Comparison of ENCODE assay signal across 8 cellular contexts in the genomic region with DNA sequence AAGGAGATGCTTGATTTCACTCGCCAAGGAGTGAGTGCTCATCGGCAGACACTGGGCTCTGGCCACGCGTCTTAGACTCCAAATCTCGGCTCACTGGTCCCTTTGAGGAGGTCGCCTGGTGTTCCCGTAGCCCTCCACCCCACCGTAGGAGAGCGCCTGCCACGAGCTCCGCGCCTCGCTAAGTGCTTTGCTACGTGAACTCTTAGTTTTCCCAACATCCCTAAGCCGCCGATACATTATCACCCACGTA. TPM values are rescaled to one million over a fixed set of nuclear protein-coding genes. Genes with fewer than 3 reads are reported as not detected.
DNase-seq lines count a peak whose midpoint lies in the region; ATAC-seq and TF ChIP-seq lines count a peak whose summit lies in the region.

No MANE protein-coding gene starts in this region.

- CTCF ChIA-PET in A673 (lab: Charles Lee) (interaction anchor here (1.7 to 2.7 kb wide), 2 partner anchors 167 to 297 kb away, joined by 4 to 14 read pairs; no protein-coding TSS in a partner anchor), HCT116 (lab: Charles Lee) (interaction anchor here (3.4 kb wide), 1 partner anchor 298 kb away, joined by 16 read pairs; no protein-coding TSS in a partner anchor)

- peak overlapping the region; percentile 79 for H3K4me2 ChIP-seq in HCT116 (ENCODE audit: low read length)

- no peaks in the 10 kb centered on the region for H3K36me3 Mint-ChIP-seq in central memory CD8-positive, alpha-beta T cell (ENCODE audit: insufficient read depth)

- peaks cover 76% of the 10 kb centered on the region for H3K27me3 Mint-ChIP-seq in central memory CD8-positive, alpha-beta T cell

- H3K36me3 ChIP-seq in A673 (ENCODE audit: insufficient read depth, low read length, poor library complexity, severe bottlenecking) (no peaks in the 10 kb centered on the region), HCT116 (ENCODE audit: control insufficient read depth in 1 of 2, insufficient read depth in 2 of 2, low read length in 2 of 2) (no peaks in the 10 kb centered on the region), mucosa of rectum (ENCODE audit: control insufficient read depth in 2 of 2, insufficient read depth in 2 of 2, low read length in 2 of 2) (no peaks in the 10 kb centered on the region)

- H3K4me3 Mint-ChIP-seq in central memory CD8-positive, alpha-beta T cell: peak overlapping the region; percentile 69

- intact Hi-C loops in A673 (cut with micrococcal nuclease; ENCODE audit: unreplicated experiment): loop anchor here (1.0 to 5.0 kb wide), 2 partner anchors 166 to 207 kb away; no protein-coding TSS in a partner anchor
- intact Hi-C loops in HCT116 (cut with micrococcal nuclease): no loop called here

- no peak overlapping the region for H3K27ac Mint-ChIP-seq in central memory CD8-positive, alpha-beta T cell (ENCODE audit: low read depth)

- no peak overlapping the region for H2AFZ ChIP-seq in HCT116 (ENCODE audit: low read depth, low read length, poor library complexity, severe bottlenecking)

- no peaks in the 10 kb centered on the region for H3K9me3 Mint-ChIP-seq in central memory CD8-positive, alpha-beta T cell

- no peak for TF ChIP-seq CTCF in A673 (conservative IDR thresholded peaks at IDR 0.05; ENCODE audit: low read depth, low read length)
- TF ChIP-seq CTCF in HCT116 (IDR thresholded peaks at IDR 0.05 in 2 of 3, conservative IDR thresholded peaks at IDR 0.05 in 1 of 3; ENCODE audit: borderline replicate concordance in 1 of 3, insufficient read depth in 1 of 3, low read depth in 2 of 3, low read length in 2 of 3): no peak

- no peaks in the 10 kb centered on the region for H3K79me2 ChIP-seq in HCT116 (ENCODE audit: insufficient read depth, low read length)

- H3K4me3 ChIP-seq in A673 (ENCODE audit: low read depth, low read length, poor library complexity, severe bottlenecking): peak overlapping the region; percentile 44
- peak overlapping the region; percentile 28 to 50 for H3K4me3 ChIP-seq in HCT116 (replicated peaks in 1 of 2; ENCODE audit: low read depth in 1 of 2, low read length in 2 of 2)
- peak overlapping the region; percentile 72 to 84 for H3K4me3 ChIP-seq in mucosa of rectum (ENCODE audit: low read length in 2 of 2)

- H3K9ac ChIP-seq in HCT116 (ENCODE audit: low read length): peak overlapping the region; percentile 16; the same call in 1 of the 2 replicates
- peak overlapping the region; percentile 58 to 60 for H3K9ac ChIP-seq in mucosa of rectum (ENCODE audit: low read depth in 1 of 2, low read length in 2 of 2)

- H3K4me1 ChIP-seq in A673 (ENCODE audit: insufficient read depth, low read length, poor library complexity, severe bottlenecking): peaks cover 15% of the 10 kb centered on the region
- H3K4me1 ChIP-seq in HCT116 (ENCODE audit: control insufficient read depth in 1 of 2, insufficient read depth in 2 of 2, low read length in 2 of 2): peaks cover 21 to 38% of the 10 kb centered on the region in 2 experiments
- H3K4me1 ChIP-seq in mucosa of rectum (ENCODE audit: control insufficient read depth in 2 of 2, insufficient read depth in 2 of 2, low read length in 2 of 2): peaks cover 23 to 31% of the 10 kb centered on the region in 2 donors

- H4K20me1 ChIP-seq in HCT116 (ENCODE audit: insufficient read depth): no peaks in the 10 kb centered on the region

- TF ChIP-seq POLR2A in HCT116 (IDR thresholded peaks at IDR 0.05; ENCODE audit: borderline replicate concordance, extremely low read depth, insufficient read depth, insufficient read length): no peak

- POLR2A ChIA-PET in A673 (lab: Charles Lee; ENCODE audit: low non-redundant PET): no interaction called here
- POLR2A ChIA-PET in HCT116 (lab: Charles Lee): no interaction called here

- no TSS peak for BruUV-seq in A673 (replicated peaks; lab: Mats Ljungman, UMichigan)
- BruUV-seq in HCT116 (replicated peaks; lab: Mats Ljungman, UMichigan): no TSS peak

- DNase-seq in A673 (ENCODE audit: low spot score): peak; percentile 31
- DNase-seq in HCT116 (ENCODE audit: low read depth, low spot score): no peak
- no peak for DNase-seq in central memory CD8-positive, alpha-beta T cell (ENCODE audit: low spot score in 2 of 2)
- DNase-seq in stimulated activated CD8-positive, alpha-beta memory T cell treated with anti-CD3 and anti-CD28 coated beads, Interleukin-4, amount 100 ng/mL, for 48 hours: no peak
- DNase-seq in NCI-H446 treated with DMSO at 0.1 percent for 48 hours (lab: John Stamatoyannopoulos, UW): no peak
- DNase-seq in activated gamma-delta T cell treated with Interleukin-2 at 50 U/mL for 16 hours: no peak

- H3K27me3 ChIP-seq in A673 (replicated peaks; ENCODE audit: insufficient read depth, low read depth, low read length, poor library complexity) (peaks cover 27% of the 10 kb centered on the region), HCT116 (ENCODE audit: insufficient read depth, low read length) (peaks cover 4% of the 10 kb centered on the region; the same call in 1 of the 2 replicates), mucosa of rectum (ENCODE audit: control insufficient read depth in 2 of 2, insufficient read depth in 2 of 2, low read length in 2 of 2) (peaks cover 5 to 16% of the 10 kb centered on the region in 2 donors)

- TF ChIP-seq RAD21 in HCT116 (IDR thresholded peaks at IDR 0.05; ENCODE audit: low read depth): no peak

- H3K4me1 Mint-ChIP-seq in central memory CD8-positive, alpha-beta T cell: peaks cover 28% of the 10 kb centered on the region

- H3K27ac ChIP-seq in A673 (ENCODE audit: low read depth, low read length, poor library complexity, severe bottlenecking): no peak overlapping the region
- H3K27ac ChIP-seq in HCT116 (ENCODE audit: low read depth, low read length): no peak overlapping the region; the same call in 1 of the 2 replicates
- peak overlapping the region; percentile 32 to 46 for H3K27ac ChIP-seq in mucosa of rectum (ENCODE audit: low read depth in 2 of 2, low read length in 2 of 2)

- H3K9me2 ChIP-seq in HCT116 (ENCODE audit: insufficient read depth): no peaks in the 10 kb centered on the region

- ATAC-seq in HCT116: no peak
- no peak for ATAC-seq in central memory CD8-positive, alpha-beta T cell (replicated peaks; ENCODE audit: extremely low read depth, poor library complexity, severe bottlenecking)
- no peak for ATAC-seq in GM19328 (IDR thresholded peaks at IDR 0.05; ENCODE audit: unreplicated experiment)

- RAD21 ChIA-PET in HCT116 (lab: Charles Lee; ENCODE audit: low non-redundant PET in 1 of 2, low total read pairs in 2 of 2, uncharacterized antibody in 2 of 2, unreplicated experiment in 2 of 2): interaction anchor here in 1 of 2 experiments (0.7 kb wide), 1 partner anchor 297 kb away, joined by 3 read pairs; no protein-coding TSS in a partner anchor

- H3K9me3 ChIP-seq in A673 (ENCODE audit: low read depth, low read length, poor library complexity, severe bottlenecking): no peaks in the 10 kb centered on the region
- no peaks in the 10 kb centered on the region for H3K9me3 ChIP-seq in HCT116 (ENCODE audit: control insufficient read depth in 1 of 2, insufficient read depth in 1 of 2, low read depth in 1 of 2, low read length in 2 of 2)
- H3K9me3 ChIP-seq in mucosa of rectum (ENCODE audit: control insufficient read depth in 2 of 2, low read length in 2 of 2): no peaks in the 10 kb centered on the region

TF ChIP-seq in HCT116, 20 proteins besides CTCF, POLR2A, EP300 and RAD21 (continues in another document):
- TF ChIP-seq TCF7L2 (IDR thresholded peaks at IDR 0.05; ENCODE audit: borderline replicate concordance, extremely low read depth, insufficient read depth, insufficient read length) (no peak), CBX3 (IDR thresholded peaks at IDR 0.05; ENCODE audit: low read depth) (no peak), ZFX (IDR thresholded peaks at IDR 0.05) (no peak), SRF (IDR thresholded peaks at IDR 0.05; ENCODE audit: low read depth) (no peak), FOSL1 (IDR thresholded peaks at IDR 0.05; ENCODE audit: low read depth) (no peak)
- TF ChIP-seq, protein P1, sequence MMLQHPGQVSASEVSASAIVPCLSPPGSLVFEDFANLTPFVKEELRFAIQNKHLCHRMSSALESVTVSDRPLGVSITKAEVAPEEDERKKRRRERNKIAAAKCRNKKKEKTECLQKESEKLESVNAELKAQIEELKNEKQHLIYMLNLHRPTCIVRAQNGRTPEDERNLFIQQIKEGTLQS (IDR thresholded peaks at IDR 0.05): no peak
- TF ChIP-seq, protein P2, sequence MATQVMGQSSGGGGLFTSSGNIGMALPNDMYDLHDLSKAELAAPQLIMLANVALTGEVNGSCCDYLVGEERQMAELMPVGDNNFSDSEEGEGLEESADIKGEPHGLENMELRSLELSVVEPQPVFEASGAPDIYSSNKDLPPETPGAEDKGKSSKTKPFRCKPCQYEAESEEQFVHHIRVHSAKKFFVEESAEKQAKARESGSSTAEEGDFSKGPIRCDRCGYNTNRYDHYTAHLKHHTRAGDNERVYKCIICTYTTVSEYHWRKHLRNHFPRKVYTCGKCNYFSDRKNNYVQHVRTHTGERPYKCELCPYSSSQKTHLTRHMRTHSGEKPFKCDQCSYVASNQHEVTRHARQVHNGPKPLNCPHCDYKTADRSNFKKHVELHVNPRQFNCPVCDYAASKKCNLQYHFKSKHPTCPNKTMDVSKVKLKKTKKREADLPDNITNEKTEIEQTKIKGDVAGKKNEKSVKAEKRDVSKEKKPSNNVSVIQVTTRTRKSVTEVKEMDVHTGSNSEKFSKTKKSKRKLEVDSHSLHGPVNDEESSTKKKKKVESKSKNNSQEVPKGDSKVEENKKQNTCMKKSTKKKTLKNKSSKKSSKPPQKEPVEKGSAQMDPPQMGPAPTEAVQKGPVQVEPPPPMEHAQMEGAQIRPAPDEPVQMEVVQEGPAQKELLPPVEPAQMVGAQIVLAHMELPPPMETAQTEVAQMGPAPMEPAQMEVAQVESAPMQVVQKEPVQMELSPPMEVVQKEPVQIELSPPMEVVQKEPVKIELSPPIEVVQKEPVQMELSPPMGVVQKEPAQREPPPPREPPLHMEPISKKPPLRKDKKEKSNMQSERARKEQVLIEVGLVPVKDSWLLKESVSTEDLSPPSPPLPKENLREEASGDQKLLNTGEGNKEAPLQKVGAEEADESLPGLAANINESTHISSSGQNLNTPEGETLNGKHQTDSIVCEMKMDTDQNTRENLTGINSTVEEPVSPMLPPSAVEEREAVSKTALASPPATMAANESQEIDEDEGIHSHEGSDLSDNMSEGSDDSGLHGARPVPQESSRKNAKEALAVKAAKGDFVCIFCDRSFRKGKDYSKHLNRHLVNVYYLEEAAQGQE (IDR thresholded peaks at IDR 0.05; ENCODE audit: low read depth): no peak

RNA-seq across cellular contexts. Expression of gene LIPG, which starts 0.8 kb away (rescaled TPM):
- total RNA-seq in A673 (2021) (5.8 and 8.4 TPM in 2 replicates), HCT116 (2021; ENCODE audit: unreplicated experiment) (2.6 TPM)
- 3.6 and 4.1 TPM in 2 replicates for polyA plus RNA-seq in HCT116 (2012)

Comparison
In these comparisons a context has a peak if more than half of its experiments do, and no peak if none do; other contexts are left out.
1. H3K27ac ChIP-seq: peak in mucosa of rectum (2 of 2); none in A673 (single experiment) and HCT116 (single experiment).
2. Peak in every context shown above with its lines, with median percentiles within 50 percentile points of each other: H3K4me3 ChIP-seq.